38 cellular contexts compared by ENCODE assay signal in genomic region chr2:7168012-7168411, GRCh38.
"Had no signal": no experiment of that assay in that cellular context is flagged by ENCODE, and none has a peak within 500 bp of the region (broad histone marks: within the 10 kb centered on the region; RNA-seq: fewer than 3 reads in every experiment).

No MANE protein-coding gene starts in this region.

- H3K27me3 Mint-ChIP-seq: activated naive CD4-positive, alpha-beta T cell treated with anti-CD3 and anti-CD28 coated beads, Interleukin-2, amount 10 ng/mL, durations not matched to agents 7 days and 5 days; activated naive CD4-positive, alpha-beta T cell treated with anti-CD3 and anti-CD28 coated beads, Interleukin-2, amount 50 U/mL, for 24 hours; activated naive CD8-positive, alpha-beta T cell; activated naive CD8-positive, alpha-beta T cell treated with anti-CD3 and anti-CD28 coated beads for 36 hours; activated naive CD8-positive, alpha-beta T cell treated with anti-CD3 and anti-CD28 coated beads, Interleukin-2, amount 10 ng/mL, durations not matched to agents 7 days and 5 days; activated naive CD8-positive, alpha-beta T cell treated with anti-CD3 and anti-CD28 coated beads, Interleukin-2, amount 50 U/mL, for 24 hours; activated T-cell treated with anti-CD3 and anti-CD28 coated beads, Interleukin-2, amount 50 U/mL, for 24 hours had no signal

- FAIRE-seq: astrocyte, bronchial epithelial cell had no signal

- H3K27ac Mint-ChIP-seq: activated naive CD4-positive, alpha-beta T cell treated with anti-CD3 and anti-CD28 coated beads for 36 hours; activated naive CD4-positive, alpha-beta T cell treated with anti-CD3 and anti-CD28 coated beads, Interleukin-2, amount 10 ng/mL, durations not matched to agents 7 days and 5 days; activated naive CD4-positive, alpha-beta T cell treated with anti-CD3 and anti-CD28 coated beads, Interleukin-2, amount 50 U/mL, for 24 hours; activated naive CD4-positive, alpha-beta T cell treated with anti-CD3 and anti-CD28 coated beads, Interleukin-2, amount 50 U/mL, for 72 hours; activated naive CD8-positive, alpha-beta T cell; activated naive CD8-positive, alpha-beta T cell treated with anti-CD3 and anti-CD28 coated beads for 36 hours; activated naive CD8-positive, alpha-beta T cell treated with anti-CD3 and anti-CD28 coated beads, Interleukin-2, amount 10 ng/mL, durations not matched to agents 7 days and 5 days; activated naive CD8-positive, alpha-beta T cell treated with anti-CD3 and anti-CD28 coated beads, Interleukin-2, amount 50 U/mL, for 24 hours; activated T-cell treated with anti-CD3 and anti-CD28 coated beads, Interleukin-2, amount 50 U/mL, for 24 hours; activated T-cell treated with anti-CD3 and anti-CD28 coated beads, Interleukin-2, amount 50 U/mL, for 72 hours; activated T-helper 1 cell treated with anti-CD3 and anti-CD28 coated beads, Interleukin-12 subunit alpha, Interleukin-12 subunit beta, Interleukin-2, Interleukin-4 antibody, amounts not matched to agents 30 ng/mL and 10 ng/mL and 1 ng/mL, durations not matched to agents 14 hours and 24 hours and 36 hours; activated T-helper 17 cell treated with anti-CD3 and anti-CD28 coated beads, Interleukin-2, amount 50 U/mL, for 72 hours; activated T-helper 2 cell treated with anti-CD3 and anti-CD28 coated beads, Interferon-gamma antibody, Interleukin-2, Interleukin-4, amounts not matched to agents 10 μg/mL and 5 μg/mL and 100 μg/mL, durations not matched to agents 14 hours and 24 hours and 36 hours had no signal

- ATAC-seq: activated naive CD4-positive, alpha-beta T cell treated with anti-CD3 and anti-CD28 coated beads, Interleukin-2, amount 50 U/mL, for 72 hours; activated naive CD8-positive, alpha-beta T cell treated with anti-CD3 and anti-CD28 coated beads, Interleukin-2, amount 50 U/mL, for 24 hours; activated T-cell treated with anti-CD3 and anti-CD28 coated beads, Interleukin-2, amount 50 U/mL, for 4 hours; activated T-cell treated with anti-CD3 and anti-CD28 coated beads, Interleukin-2, amount 50 U/mL, for 72 hours; activated T-helper 17 cell treated with anti-CD3 and anti-CD28 coated beads, Interleukin-2, amount 50 U/mL, for 72 hours; body of pancreas had no signal

- H3K9me3 Mint-ChIP-seq: activated naive CD4-positive, alpha-beta T cell treated with anti-CD3 and anti-CD28 coated beads for 36 hours; activated naive CD4-positive, alpha-beta T cell treated with anti-CD3 and anti-CD28 coated beads, Interleukin-2, amount 10 ng/mL, durations not matched to agents 7 days and 5 days; activated naive CD4-positive, alpha-beta T cell treated with anti-CD3 and anti-CD28 coated beads, Interleukin-2, amount 50 U/mL, for 24 hours; activated naive CD4-positive, alpha-beta T cell treated with anti-CD3 and anti-CD28 coated beads, Interleukin-2, amount 50 U/mL, for 72 hours; activated naive CD8-positive, alpha-beta T cell treated with anti-CD3 and anti-CD28 coated beads for 36 hours; activated naive CD8-positive, alpha-beta T cell treated with anti-CD3 and anti-CD28 coated beads, Interleukin-2, amount 10 ng/mL, durations not matched to agents 7 days and 5 days; activated naive CD8-positive, alpha-beta T cell treated with anti-CD3 and anti-CD28 coated beads, Interleukin-2, amount 50 U/mL, for 24 hours; activated T-cell treated with anti-CD3 and anti-CD28 coated beads, Interleukin-2, amount 50 U/mL, for 24 hours; activated T-cell treated with anti-CD3 and anti-CD28 coated beads, Interleukin-2, amount 50 U/mL, for 4 hours; activated T-cell treated with anti-CD3 and anti-CD28 coated beads, Interleukin-2, amount 50 U/mL, for 72 hours; activated T-helper 1 cell treated with anti-CD3 and anti-CD28 coated beads, Interleukin-12 subunit alpha, Interleukin-12 subunit beta, Interleukin-2, Interleukin-4 antibody, amounts not matched to agents 30 ng/mL and 10 ng/mL and 1 ng/mL, durations not matched to agents 14 hours and 24 hours and 36 hours; activated T-helper 17 cell treated with anti-CD3 and anti-CD28 coated beads, Interleukin-2, amount 50 U/mL, for 72 hours; activated T-helper 2 cell treated with anti-CD3 and anti-CD28 coated beads, Interferon-gamma antibody, Interleukin-2, Interleukin-4, amounts not matched to agents 10 μg/mL and 5 μg/mL and 100 μg/mL, durations not matched to agents 14 hours and 24 hours and 36 hours; brain; central memory CD8-positive, alpha-beta T cell had no signal

- H3K27me3 ChIP-seq: adrenal gland, ascending aorta, body of pancreas, brain microvascular endothelial cell, breast epithelium, cardiac muscle cell had no signal

- H3K4me1 Mint-ChIP-seq: activated naive CD4-positive, alpha-beta T cell treated with anti-CD3 and anti-CD28 coated beads, Interleukin-2, amount 10 ng/mL, durations not matched to agents 7 days and 5 days; activated naive CD4-positive, alpha-beta T cell treated with anti-CD3 and anti-CD28 coated beads, Interleukin-2, amount 50 U/mL, for 24 hours; activated naive CD8-positive, alpha-beta T cell treated with anti-CD3 and anti-CD28 coated beads for 36 hours; activated naive CD8-positive, alpha-beta T cell treated with anti-CD3 and anti-CD28 coated beads, Interleukin-2, amount 10 ng/mL, durations not matched to agents 7 days and 5 days; activated naive CD8-positive, alpha-beta T cell treated with anti-CD3 and anti-CD28 coated beads, Interleukin-2, amount 50 U/mL, for 24 hours; activated T-helper 17 cell treated with anti-CD3 and anti-CD28 coated beads, Interleukin-2, amount 50 U/mL, for 72 hours; central memory CD8-positive, alpha-beta T cell had no signal

- H3K4me3 Mint-ChIP-seq: activated naive CD4-positive, alpha-beta T cell treated with anti-CD3 and anti-CD28 coated beads for 36 hours; activated naive CD4-positive, alpha-beta T cell treated with anti-CD3 and anti-CD28 coated beads, Interleukin-2, amount 10 ng/mL, durations not matched to agents 7 days and 5 days; activated naive CD4-positive, alpha-beta T cell treated with anti-CD3 and anti-CD28 coated beads, Interleukin-2, amount 50 U/mL, for 24 hours; activated naive CD8-positive, alpha-beta T cell; activated naive CD8-positive, alpha-beta T cell treated with anti-CD3 and anti-CD28 coated beads for 36 hours; activated naive CD8-positive, alpha-beta T cell treated with anti-CD3 and anti-CD28 coated beads, Interleukin-2, amount 10 ng/mL, durations not matched to agents 7 days and 5 days; activated naive CD8-positive, alpha-beta T cell treated with anti-CD3 and anti-CD28 coated beads, Interleukin-2, amount 50 U/mL, for 24 hours; activated T-cell treated with anti-CD3 and anti-CD28 coated beads, Interleukin-2, amount 50 U/mL, for 24 hours; activated T-cell treated with anti-CD3 and anti-CD28 coated beads, Interleukin-2, amount 50 U/mL, for 4 hours; activated T-cell treated with anti-CD3 and anti-CD28 coated beads, Interleukin-2, amount 50 U/mL, for 72 hours; activated T-helper 1 cell treated with anti-CD3 and anti-CD28 coated beads, Interleukin-12 subunit alpha, Interleukin-12 subunit beta, Interleukin-2, Interleukin-4 antibody, amounts not matched to agents 30 ng/mL and 10 ng/mL and 1 ng/mL, durations not matched to agents 14 hours and 24 hours and 36 hours; activated T-helper 17 cell treated with anti-CD3 and anti-CD28 coated beads, Interleukin-2, amount 50 U/mL, for 72 hours; brain; central memory CD8-positive, alpha-beta T cell had no signal

- H3K36me3 ChIP-seq: adrenal gland, ascending aorta, brain microvascular endothelial cell, breast epithelium, cardiac muscle cell had no signal

- H3K36me3 Mint-ChIP-seq: activated naive CD4-positive, alpha-beta T cell treated with anti-CD3 and anti-CD28 coated beads, Interleukin-2, amount 10 ng/mL, durations not matched to agents 7 days and 5 days; activated naive CD8-positive, alpha-beta T cell treated with anti-CD3 and anti-CD28 coated beads for 36 hours; activated naive CD8-positive, alpha-beta T cell treated with anti-CD3 and anti-CD28 coated beads, Interleukin-2, amount 10 ng/mL, durations not matched to agents 7 days and 5 days; brain had no signal

- DNase-seq: activated effector memory CD4-positive, alpha-beta T cell treated with anti-CD3 and anti-CD28 coated beads, Interleukin-2, amount 50 U/mL, for 16 hours; activated effector memory CD4-positive, alpha-beta T cell treated with Interleukin-2 at 50 U/mL for 16 hours; activated gamma-delta T cell; activated gamma-delta T cell treated with Interleukin-2 at 50 U/mL for 16 hours; activated naive CD4-positive, alpha-beta T cell; activated naive CD4-positive, alpha-beta T cell treated with anti-CD3 and anti-CD28 coated beads for 36 hours; activated naive CD4-positive, alpha-beta T cell treated with anti-CD3 and anti-CD28 coated beads, Interleukin-2, amount 10 ng/mL, durations not matched to agents 7 days and 5 days; activated naive CD4-positive, alpha-beta T cell treated with anti-CD3 and anti-CD28 coated beads, Interleukin-2, amount 50 U/mL, for 16 hours; activated naive CD4-positive, alpha-beta T cell treated with Interleukin-2 at 50 U/mL for 16 hours; activated naive CD8-positive, alpha-beta T cell treated with anti-CD3 and anti-CD28 coated beads for 36 hours; activated naive CD8-positive, alpha-beta T cell treated with anti-CD3 and anti-CD28 coated beads, Interleukin-2, amount 10 ng/mL, durations not matched to agents 7 days and 5 days; activated naive CD8-positive, alpha-beta T cell treated with anti-CD3 and anti-CD28 coated beads, Interleukin-2, amount 50 U/mL, for 24 hours; activated T-cell treated with anti-CD3 and anti-CD28 coated beads, Interleukin-2, amount 50 U/mL, for 1 hour; activated T-cell treated with anti-CD3 and anti-CD28 coated beads, Interleukin-2, amount 50 U/mL, for 24 hours; activated T-cell treated with anti-CD3 and anti-CD28 coated beads, Interleukin-2, amount 50 U/mL, for 4 hours; activated T-cell treated with anti-CD3 and anti-CD28 coated beads, Interleukin-2, amount 50 U/mL, for 48 hours; activated T-cell treated with anti-CD3 and anti-CD28 coated beads, Interleukin-2, amount 50 U/mL, for 72 hours; adrenal gland; amniotic stem cell; anterior cingulate cortex; aorta; body of pancreas; brain microvascular endothelial cell; central memory CD4-positive, alpha-beta T cell; cerebellar nuclear complex had no signal

- H3K4me3 ChIP-seq: adrenal gland, ascending aorta, body of pancreas, breast epithelium, cardiac muscle cell had no signal

- H3K27ac ChIP-seq: adrenal gland, ascending aorta, body of pancreas, brain microvascular endothelial cell, breast epithelium, cardiac muscle cell had no signal

- H3K4me1 ChIP-seq: adrenal gland, ascending aorta, body of pancreas, breast epithelium had no signal

- H3K9me3 ChIP-seq: adrenal gland, ascending aorta, body of pancreas, breast epithelium had no signal
